In genomic region chr5:39021413-39021812, GRCh38 we compare ENCODE assay signal across 1 cellular context.
TF ChIP-seq lines count a peak whose summit lies in the region.

No MANE protein-coding gene starts in this region.

TF ChIP-seq in K562, 482 proteins besides CTCF, POLR2A, EP300 and RAD21:
- no peak for TF ChIP-seq RFX7 (CRISPR knock-in tag; IDR thresholded peaks at IDR 0.05)
- TF ChIP-seq PHF21A (IDR thresholded peaks at IDR 0.05; ENCODE audit: borderline replicate concordance, low read depth) = 0 out of 2 replicates have a peak, but pooled peaks have one; percentile 16
- TF ChIP-seq NFE2 (IDR thresholded peaks at IDR 0.05; ENCODE audit: low read depth) = peak; percentile 45
- peak in 1 of 2 experiments; percentile 48; a peak in 1 of 4 replicates for TF ChIP-seq KDM1A (IDR thresholded peaks at IDR 0.05)
- TF ChIP-seq TAF9B (IDR thresholded peaks at IDR 0.05; ENCODE audit: partially characterized antibody) = no peak
- TF ChIP-seq FOXP4 (CRISPR knock-in tag; IDR thresholded peaks at IDR 0.05; ENCODE audit: borderline replicate concordance) = no peak
- no peak for TF ChIP-seq SPI1 (IDR thresholded peaks at IDR 0.05; ENCODE audit: borderline replicate concordance, low read depth, low read length)
